Comparison of ENCODE assay signal across 23 cellular contexts in the genomic region with DNA sequence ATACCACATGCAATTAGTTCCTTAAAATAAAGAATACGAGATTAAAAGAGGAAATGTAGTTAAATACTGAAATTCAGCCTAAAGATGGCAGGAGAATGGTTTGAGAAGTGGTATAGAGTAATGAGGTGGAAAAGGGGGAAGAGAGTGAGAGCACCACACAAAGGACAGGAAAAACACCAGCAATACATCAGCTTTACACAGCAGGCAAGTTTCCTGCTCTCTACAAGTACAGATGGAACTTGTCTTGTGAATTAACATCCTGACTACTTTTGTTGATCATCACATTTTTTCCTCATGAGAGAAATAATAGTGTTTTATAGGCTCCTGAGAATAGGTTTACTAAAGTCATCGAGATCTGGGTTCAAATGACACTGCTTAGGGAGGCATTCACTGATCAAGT. TPM values are rescaled to one million over a fixed set of nuclear protein-coding genes. Genes with fewer than 3 reads are reported as not detected.
DNase-seq lines count a peak whose midpoint lies in the region; ATAC-seq and TF ChIP-seq lines count a peak whose summit lies in the region.
"Had no signal": no experiment of that assay in that cellular context is flagged by ENCODE, and none has a peak within 500 bp of the region (broad histone marks: within the 10 kb centered on the region; RNA-seq: fewer than 3 reads in every experiment).

No MANE protein-coding gene starts in this region.

- 63 to 78% (median 71%) methylated on average over 2 of the region's 2 CpGs for WGBS in stomach, 5 donors

- DNase-seq in Kasumi-1 (lab: John Stamatoyannopoulos, UW): peak; percentile 25
- peak; percentile 31 for DNase-seq in OCI-M1 (lab: John Stamatoyannopoulos, UW)
- DNase-seq in dorsolateral prefrontal cortex: no peak
- no peak for DNase-seq in substantia nigra (lab: John Stamatoyannopoulos, UW)
- no peak for DNase-seq in stomach
- DNase-seq in NCI-H2196 (lab: John Stamatoyannopoulos, UW; ENCODE audit: unreplicated experiment): no peak
- DNase-seq: AML-193, DMS 273 treated with DMSO at 0.1 percent for 48 hours, GDM1, H7, Karpas-422, MG63, NCI-H1105, NCI-H1694, NCI-H2081 treated with DMSO at 0.1 percent for 48 hours, NCI-H774, PC-9, SJCRH30, T-cell had no signal

- no peak for TF ChIP-seq POLR2A in stomach (IDR thresholded peaks at IDR 0.05)

- no peak for ATAC-seq in GM21786 (IDR thresholded peaks at IDR 0.05; ENCODE audit: unreplicated experiment)
- ATAC-seq: T-cell had no signal

- intact Hi-C loops in dorsolateral prefrontal cortex (cut with DNase I): loop anchor here in 1 of 2 donors (5.0 to 10.0 kb wide), 3 partner anchors 91 to 293 kb away; a partner anchor contains a TSS
- intact Hi-C loops in stomach (cut with DNase I; ENCODE audit: low total_unique reads): no loop called here

- H3K4me3 ChIP-seq in dorsolateral prefrontal cortex (peak overlapping the region in 20 of 59 donors; percentile 12 to 94 (median 86)), stomach (no peak overlapping the region)
- H3K4me3 ChIP-seq: MG63, PC-9, SJCRH30 had no signal

- no peak for TF ChIP-seq EP300 in stomach (IDR thresholded peaks at IDR 0.05)

- no peaks in the 10 kb centered on the region for H3K27me3 ChIP-seq in dorsolateral prefrontal cortex
- H3K27me3 ChIP-seq in stomach: peaks cover 0 to 42% (median 36%) of the 10 kb centered on the region in 3 donors
- H3K27me3 ChIP-seq: SJCRH30 had no signal

- H3K4me1 ChIP-seq in stomach: peaks cover 10 to 41% (median 28%) of the 10 kb centered on the region in 4 donors
- H3K4me1 ChIP-seq: SJCRH30 had no signal

- TF ChIP-seq CTCF in dorsolateral prefrontal cortex (IDR thresholded peaks at IDR 0.05 in 54 of 56, conservative IDR thresholded peaks at IDR 0.05 in 2 of 56; ENCODE audit: low read depth in 1 of 56, partially characterized antibody in 56 of 56) (no peak), stomach (IDR thresholded peaks at IDR 0.05) (no peak)

- H3K36me3 ChIP-seq in stomach: no peaks in the 10 kb centered on the region
- H3K36me3 ChIP-seq: MG63, SJCRH30 had no signal

- H3K9me3 ChIP-seq in stomach: no peaks in the 10 kb centered on the region
- H3K9me3 ChIP-seq: MG63, SJCRH30 had no signal

- H3K27ac ChIP-seq in dorsolateral prefrontal cortex: peak overlapping the region in 53 of 59 donors; percentile 9 to 100 (median 99)
- peak overlapping the region; percentile 23 for H3K27ac ChIP-seq in substantia nigra (ENCODE audit: low read depth, low read length, poor library complexity, severe bottlenecking)
- H3K27ac ChIP-seq in stomach: no peak overlapping the region
- H3K27ac ChIP-seq: PC-9, SJCRH30 had no signal

RNA-seq across cellular contexts. Expression of a gene that starts 2.9 kb away (rescaled TPM):
- total RNA-seq in dorsolateral prefrontal cortex (10 to 100 TPM; 16.1 to 88.4 (median 33.9) TPM), stomach (10 to 100 TPM in 1 of 5 donors, 1 to 10 TPM in 3, under 1 TPM in 1; 0.58 to 14.3 (median 5.4) TPM)
- under 1 TPM; 0.13 to 0.76 (median 0.62) TPM for polyA plus RNA-seq in stomach
- total RNA-seq: Daoy, PC-9, SJCRH30, T-cell had no signal
- polyA plus RNA-seq: CD14-positive monocyte, IgD-negative memory B cell had no signal

Comparison
In these comparisons a context has a peak if more than half of its experiments do, and no peak if none do; other contexts are left out.
1. DNase-seq: peak in Kasumi-1 (2 of 2) and OCI-M1 (single experiment); none in dorsolateral prefrontal cortex (0 of 10), substantia nigra (0 of 49), stomach (single experiment) and NCI-H2196 (single experiment).
2. H3K27ac ChIP-seq: peak in dorsolateral prefrontal cortex (53 of 59) and substantia nigra (single experiment); none in stomach (0 of 5).